Comparison of ENCODE assay signal across 14 cellular contexts in genomic region chr3:122535964-122536363, GRCh38. TPM values are rescaled to one million over a fixed set of nuclear protein-coding genes. Genes with fewer than 3 reads are reported as not detected.
DNase-seq lines count a peak whose midpoint lies in the region; ATAC-seq and TF ChIP-seq lines count a peak whose summit lies in the region.
"Had no signal": no experiment of that assay in that cellular context is flagged by ENCODE, and none has a peak within 500 bp of the region (broad histone marks: within the 10 kb centered on the region; RNA-seq: fewer than 3 reads in every experiment).

No MANE protein-coding gene starts in this region.

- no peak overlapping the region for H3K56ac ChIP-seq in mesendoderm (ENCODE audit: low read length)

- H3K79me2 ChIP-seq in GM23338 (replicated peaks; ENCODE audit: insufficient read depth) (no peaks in the 10 kb centered on the region), mesendoderm (ENCODE audit: control insufficient read depth, insufficient read depth, low read length) (no peaks in the 10 kb centered on the region)

- H3K9ac ChIP-seq in mesendoderm (ENCODE audit: low read length), result no peak overlapping the region
- H3K9ac ChIP-seq: BLaER1 treated with 17β-estradiol and CSF1 and Interleukin-3, amounts not matched to agents 10 nM and 100 nM had no signal

- H3K36me3 Mint-ChIP-seq in GM23338 (ENCODE audit: low read depth), result no peaks in the 10 kb centered on the region

- H2AFZ ChIP-seq in GM23338, result no peak overlapping the region

- no peaks in the 10 kb centered on the region for H3K27me3 ChIP-seq in GM23338 (ENCODE audit: insufficient read depth)
- H3K27me3 ChIP-seq in mesendoderm (ENCODE audit: insufficient read depth, low read length, poor library complexity), result no peaks in the 10 kb centered on the region
- H3K27me3 ChIP-seq: BLaER1 treated with 17β-estradiol and CSF1 and Interleukin-3, amounts not matched to agents 10 nM and 100 nM had no signal

- H3K4me3 ChIP-seq in GM23338 (peak overlapping the region; percentile 3; the same call in 1 of the 2 replicates), mesendoderm (ENCODE audit: low read length) (no peak overlapping the region)
- H3K4me3 ChIP-seq: BLaER1 treated with 17β-estradiol and CSF1 and Interleukin-3, amounts not matched to agents 10 nM and 100 nM had no signal

- H3F3A ChIP-seq in GM23338 (replicated peaks; ENCODE audit: low read depth), result no peaks in the 10 kb centered on the region

- no peak overlapping the region for H3K4ac ChIP-seq in mesendoderm (ENCODE audit: low read depth, low read length)

- DNase-seq in GM23338 (ENCODE audit: low spot score) (peak; percentile 74), M059J (ENCODE audit: low read depth) (peak; percentile 27), iPS DF 19.7 (ENCODE audit: low read depth, low spot score) (peak; percentile 45), mesendoderm (peak; percentile 97), dermis blood vessel endothelial cell (no peak), NCI-H748 (lab: John Stamatoyannopoulos, UW; ENCODE audit: unreplicated experiment) (no peak), T-helper 9 cell (no peak)
- DNase-seq: ACHN; CD4-positive, CD25-positive, alpha-beta regulatory T cell; DMS53; H9 had no signal

- no peak overlapping the region for H2BK5ac ChIP-seq in mesendoderm (ENCODE audit: low read length)

- peak; percentile 92 for ATAC-seq in GM23338

- H3K79me1 ChIP-seq in mesendoderm (ENCODE audit: low read length), result no peaks in the 10 kb centered on the region

- no peak overlapping the region for H3K27ac Mint-ChIP-seq in GM23338
- H3K27ac Mint-ChIP-seq: CD4-positive, CD25-positive, alpha-beta regulatory T cell had no signal

- peak overlapping the region; percentile 35 for H3K4me2 ChIP-seq in GM23338
- H3K4me2 ChIP-seq in mesendoderm (ENCODE audit: low read length), result no peak overlapping the region
- H3K4me2 ChIP-seq: BLaER1 treated with 17β-estradiol and CSF1 and Interleukin-3, amounts not matched to agents 10 nM and 100 nM had no signal

- H3K18ac ChIP-seq in mesendoderm (ENCODE audit: low read length), result no peak overlapping the region

- H4K8ac ChIP-seq in mesendoderm (ENCODE audit: low read depth, low read length), result no peak overlapping the region

- H3K27ac ChIP-seq in GM23338 (ENCODE audit: low read depth) (peak overlapping the region; percentile 30), mesendoderm (ENCODE audit: low read depth, low read length) (no peak overlapping the region)
- H3K27ac ChIP-seq: BLaER1 treated with 17β-estradiol and CSF1 and Interleukin-3, amounts not matched to agents 10 nM and 100 nM had no signal

- no peaks in the 10 kb centered on the region for H4K20me1 ChIP-seq in GM23338 (replicated peaks; ENCODE audit: insufficient read depth)

- no peak for TF ChIP-seq CTCF in GM23338 (conservative IDR thresholded peaks at IDR 0.05; ENCODE audit: low read depth in 2 of 2)

- no peak overlapping the region for H2BK120ac ChIP-seq in mesendoderm (ENCODE audit: low read depth, low read length)

- no peak overlapping the region for H4K5ac ChIP-seq in mesendoderm (ENCODE audit: low read length)

- H3K4me1 Mint-ChIP-seq in GM23338, result peaks cover 29% of the 10 kb centered on the region

- no peaks in the 10 kb centered on the region for H3K9me3 Mint-ChIP-seq in GM23338
- H3K9me3 Mint-ChIP-seq: CD4-positive, CD25-positive, alpha-beta regulatory T cell; H9 had no signal

- no peak overlapping the region; the same call in 2 of the 3 replicates for H3K4me3 Mint-ChIP-seq in GM23338
- H3K4me3 Mint-ChIP-seq: CD4-positive, CD25-positive, alpha-beta regulatory T cell had no signal

- H3K4me1 ChIP-seq in GM23338 (ENCODE audit: insufficient read depth), result peaks cover 19% of the 10 kb centered on the region
- no peaks in the 10 kb centered on the region for H3K4me1 ChIP-seq in mesendoderm (ENCODE audit: control insufficient read depth, low read depth, low read length)

- no peak overlapping the region for H2AK5ac ChIP-seq in mesendoderm (ENCODE audit: low read length)

- WGBS in mesendoderm (ENCODE audit: extremely low coverage, insufficient coverage, low lambda C conversion rate), result no CpG with 5 or more reads among the region's 3 CpGs

- H2BK15ac ChIP-seq in mesendoderm (replicated peaks; ENCODE audit: low read depth), result no peak overlapping the region

- H3K27me3 Mint-ChIP-seq in GM23338 (ENCODE audit: insufficient read depth, low read depth, poor library complexity), result peaks cover 10% of the 10 kb centered on the region
- H3K27me3 Mint-ChIP-seq: CD4-positive, CD25-positive, alpha-beta regulatory T cell had no signal

- no peaks in the 10 kb centered on the region for H3K9me2 ChIP-seq in GM23338 (ENCODE audit: insufficient read depth)

- H3K36me3 ChIP-seq in GM23338 (ENCODE audit: insufficient read depth) (no peaks in the 10 kb centered on the region), mesendoderm (ENCODE audit: control insufficient read depth, insufficient read depth, low read length) (no peaks in the 10 kb centered on the region)

- H3K23ac ChIP-seq in mesendoderm (ENCODE audit: low read length), result no peak overlapping the region

RNA-seq across cellular contexts. Expression of gene KPNA1, which starts 21.2 kb away (rescaled TPM):
- 30.1 and 38.4 TPM in 2 replicates for total RNA-seq in GM23338 (2014; rRNA removed; shearing (Covaris generic))
- 19.8 and 20.5 TPM in 2 replicates for polyA plus RNA-seq in GM23338 (2016; fragmentation: Nextera tagmentation; extraction: Ambion mirVana)
- 40.8 and 65.1 TPM in 2 replicates for total RNA-seq in M059J (2014; rRNA removed; shearing (Covaris generic))
- 41.4 TPM for polyA plus RNA-seq in mesendoderm (2013, experiment 1 of 2)
- polyA plus RNA-seq in mesendoderm (2013, experiment 2 of 2), result 41.0 TPM
- total RNA-seq in dermis blood vessel endothelial cell, result 36.4 and 63.3 TPM in 2 replicates

RNA-seq across cellular contexts. Expression of gene PARP9, which starts 28.1 kb away (rescaled TPM):
- 2.2 and 3.9 TPM in 2 replicates for total RNA-seq in GM23338 (2014; rRNA removed; shearing (Covaris generic))
- polyA plus RNA-seq in GM23338 (2016; fragmentation: Nextera tagmentation; extraction: Ambion mirVana), result 1.8 and 2.1 TPM in 2 replicates
- total RNA-seq in M059J (2014; rRNA removed; shearing (Covaris generic)), result 143 and 192 TPM in 2 replicates
- 2.4 TPM for polyA plus RNA-seq in mesendoderm (2013, experiment 1 of 2)
- polyA plus RNA-seq in mesendoderm (2013, experiment 2 of 2), result 2.4 TPM
- 23.0 and 23.4 TPM in 2 replicates for total RNA-seq in dermis blood vessel endothelial cell

RNA-seq across cellular contexts. Expression of gene DTX3L, which starts 28.2 kb away (rescaled TPM):
- total RNA-seq in GM23338 (2014; rRNA removed; shearing (Covaris generic)), result 6.8 TPM in 2 replicates
- polyA plus RNA-seq in GM23338 (2016; fragmentation: Nextera tagmentation; extraction: Ambion mirVana), result 1.8 and 2.1 TPM in 2 replicates
- 109 and 174 TPM in 2 replicates for total RNA-seq in M059J (2014; rRNA removed; shearing (Covaris generic))
- 3.6 TPM for polyA plus RNA-seq in mesendoderm (2013, experiment 1 of 2)
- polyA plus RNA-seq in mesendoderm (2013, experiment 2 of 2), result 3.5 TPM
- 23.8 and 36.4 TPM in 2 replicates for total RNA-seq in dermis blood vessel endothelial cell

RNA-seq across cellular contexts. Expression of gene PARP15, which starts 41.5 kb away (rescaled TPM):
- 0.12 and 0.87 TPM in 2 replicates for total RNA-seq in GM23338 (2014; rRNA removed; shearing (Covaris generic))
- polyA plus RNA-seq in GM23338 (2016; fragmentation: Nextera tagmentation; extraction: Ambion mirVana), result 0.17 and 0.39 TPM in 2 replicates
- 0.20 TPM in 1 of 2 replicates, not detected in the other for total RNA-seq in M059J (2014; rRNA removed; shearing (Covaris generic))
- polyA plus RNA-seq in mesendoderm (2013, experiment 1 of 2), result 0.29 TPM
- polyA plus RNA-seq in mesendoderm (2013, experiment 2 of 2), result 0.39 TPM
- 0.17 and 0.47 TPM in 2 replicates for total RNA-seq in dermis blood vessel endothelial cell
- total RNA-seq: A172, HT1080 had no signal

Comparison
In these comparisons a context has a peak if more than half of its experiments do, and no peak if none do; other contexts are left out.
1. DNase-seq: peak in GM23338 (single experiment), M059J (single experiment), iPS DF 19.7 (single experiment) and mesendoderm (single experiment); none in dermis blood vessel endothelial cell (single experiment), NCI-H748 (single experiment) and T-helper 9 cell (single experiment).